Comparison of ENCODE assay signal across 9 cellular contexts in genomic region chr1:180231506-180232420, GRCh38. TPM values are rescaled to one million over a fixed set of nuclear protein-coding genes. Genes with fewer than 3 reads are reported as not detected.
A peak's percentile ranks its signal among the peaks of the same experiment; 100 is the strongest.
DNase-seq lines count a peak whose midpoint lies in the region; ATAC-seq and TF ChIP-seq lines count a peak whose summit lies in the region.
"Had no signal": no experiment of that assay in that cellular context is flagged by ENCODE, and none has a peak within 500 bp of the region (broad histone marks: within the 10 kb centered on the region; RNA-seq: fewer than 3 reads in every experiment).

No MANE protein-coding gene starts in this region.

- no peak overlapping the region for H2BK5ac ChIP-seq in H9 (ENCODE audit: insufficient read length, low read length)

- no peak overlapping the region for H2BK12ac ChIP-seq in H9 (ENCODE audit: insufficient read length, low read depth, low read length)

- DNase-seq in CD1c-positive myeloid dendritic cell (ENCODE audit: extremely low spot score) (peak; percentile 46), H9 (peak; percentile 76), Peyer's patch (peak in 1 of 3 donors; percentile 51), dermis blood vessel endothelial cell (peak; percentile 57), foreskin melanocyte (no peak), hypothalamus (lab: John Stamatoyannopoulos, UW) (no peak)
- DNase-seq in naive thymus-derived CD8-positive, alpha-beta T cell, result no peak

- no peak for TF ChIP-seq POLR2A in Peyer's patch (IDR thresholded peaks at IDR 0.05)

- peak overlapping the region; percentile 76 for H3K4me2 ChIP-seq in H9 (ENCODE audit: insufficient read depth, insufficient read length, low read length)

- H2BK20ac ChIP-seq in H9 (ENCODE audit: low read depth, low read length, poor library complexity, severe bottlenecking), result no peak overlapping the region

- ATAC-seq in naive thymus-derived CD8-positive, alpha-beta T cell, result peak; percentile 28 to 55
- ATAC-seq in HG02884 (IDR thresholded peaks at IDR 0.05; ENCODE audit: unreplicated experiment), result no peak

- peak overlapping the region; percentile 63 to 89 for H3K4me3 Mint-ChIP-seq in H9
- H3K4me3 Mint-ChIP-seq in naive thymus-derived CD8-positive, alpha-beta T cell, result peak overlapping the region; percentile 58 to 84 (median 78)

- peaks cover 48 to 53% of the 10 kb centered on the region in 2 experiments for H3K4me1 Mint-ChIP-seq in H9
- peaks cover 17 to 56% (median 52%) of the 10 kb centered on the region in 4 donors for H3K4me1 Mint-ChIP-seq in naive thymus-derived CD8-positive, alpha-beta T cell

- peaks cover 16% of the 10 kb centered on the region for H3K4me1 ChIP-seq in H9 (ENCODE audit: insufficient read depth, low read length)
- H3K4me1 ChIP-seq in Peyer's patch, result peaks cover 2 to 67% (median 29%) of the 10 kb centered on the region in 4 donors

- H3K27ac ChIP-seq in H9 (ENCODE audit: insufficient read length, low read depth, low read length) (no peak overlapping the region), Peyer's patch (no peak overlapping the region)

- peak overlapping the region in 1 of 3 experiments; percentile 59; a peak in 2 of 7 replicates for H3K27ac Mint-ChIP-seq in H9
- H3K27ac Mint-ChIP-seq in naive thymus-derived CD8-positive, alpha-beta T cell, result peak overlapping the region in 1 of 10 donors; percentile 71

- H3K9ac ChIP-seq in H9 (ENCODE audit: extremely low read depth, insufficient read length, low read length), result no peak overlapping the region

- no peaks in the 10 kb centered on the region for H3K9me3 ChIP-seq in H9 (ENCODE audit: control insufficient read depth, low read depth, low read length)
- H3K9me3 ChIP-seq in Peyer's patch, result no peaks in the 10 kb centered on the region

- H3K79me1 ChIP-seq in H9 (ENCODE audit: insufficient read depth, low read depth, low read length, poor library complexity, severe bottlenecking), result no peaks in the 10 kb centered on the region

- H3K79me2 ChIP-seq in H9 (ENCODE audit: insufficient read depth, low read length), result no peaks in the 10 kb centered on the region

- no peaks in the 10 kb centered on the region for H3K36me3 ChIP-seq in Peyer's patch

- H2BK120ac ChIP-seq in H9 (ENCODE audit: low read depth, low read length, poor library complexity, severe bottlenecking), result no peak overlapping the region

- H3K18ac ChIP-seq in H9 (ENCODE audit: insufficient read length, low read depth, low read length), result no peak overlapping the region

- H4K5ac ChIP-seq in H9 (ENCODE audit: insufficient read length, low read depth, low read length), result no peak overlapping the region

- H3K4ac ChIP-seq in H9 (ENCODE audit: low read depth, low read length), result no peak overlapping the region

- no peak overlapping the region for H2BK15ac ChIP-seq in H9 (ENCODE audit: low read depth, low read length)

- peak overlapping the region in 3 of 4 donors; percentile 62 to 64 (median 62) for H3K4me3 ChIP-seq in Peyer's patch

- peaks cover 93% of the 10 kb centered on the region for H3K27me3 Mint-ChIP-seq in H9 (ENCODE audit: low read depth)
- H3K27me3 Mint-ChIP-seq in naive thymus-derived CD8-positive, alpha-beta T cell, result peaks cover 38 to 75% (median 60%) of the 10 kb centered on the region in 5 donors

- WGBS in H9 (ENCODE audit: extremely low coverage, insufficient read length, low lambda C conversion rate), result no CpG with 5 or more reads among the region's 54 CpGs

- no peaks in the 10 kb centered on the region for H4K20me1 ChIP-seq in H9 (ENCODE audit: control insufficient read depth, insufficient read depth, insufficient read length)

- H3K23me2 ChIP-seq in H9 (ENCODE audit: insufficient read length, low read depth, low read length, poor library complexity, severe bottlenecking), result peaks cover 46% of the 10 kb centered on the region

- H3K36me3 Mint-ChIP-seq in H9 (ENCODE audit: insufficient read depth in 1 of 3, low read depth in 3 of 3), result peaks cover 0 to 2% (median 0%) of the 10 kb centered on the region in 3 experiments; a peak in 1 of 7 replicates
- H3K36me3 Mint-ChIP-seq in naive thymus-derived CD8-positive, alpha-beta T cell, result peaks cover 0 to 4% (median 0%) of the 10 kb centered on the region in 3 donors

- no peak overlapping the region for H3K23ac ChIP-seq in H9 (ENCODE audit: insufficient read length, low read depth, low read length)

- no peak overlapping the region for H4K8ac ChIP-seq in H9 (replicated peaks; ENCODE audit: insufficient read length, low read depth, low read length)

- peak overlapping the region; percentile 7; the same call in 1 of the 2 replicates for H3K14ac ChIP-seq in H9 (ENCODE audit: insufficient read depth, low read length)

- no peak overlapping the region for H2AFZ ChIP-seq in H9 (ENCODE audit: low read length)

- H2AK5ac ChIP-seq in H9 (ENCODE audit: insufficient read length, low read length), result no peak overlapping the region

- TF ChIP-seq CTCF in H9 (conservative IDR thresholded peaks at IDR 0.05) (peak; percentile 41; the same call in 2 of the 3 replicates), Peyer's patch (IDR thresholded peaks at IDR 0.05) (no peak)

- no peak overlapping the region for H3T11ph ChIP-seq in H9 (ENCODE audit: low read length)

- no peak overlapping the region for H4K91ac ChIP-seq in H9 (ENCODE audit: insufficient read length, low read depth, low read length)

- peaks cover 75% of the 10 kb centered on the region for H3K27me3 ChIP-seq in H9 (ENCODE audit: insufficient read depth, low read length)
- H3K27me3 ChIP-seq in Peyer's patch, result peaks cover 3 to 90% of the 10 kb centered on the region in 2 donors

- H3K9me3 Mint-ChIP-seq in H9, result peaks cover 3 to 5% of the 10 kb centered on the region in 2 experiments; a peak in 3 of 5 replicates
- peaks cover 0 to 2% (median 0%) of the 10 kb centered on the region in 9 donors for H3K9me3 Mint-ChIP-seq in naive thymus-derived CD8-positive, alpha-beta T cell

- H3K56ac ChIP-seq in H9 (ENCODE audit: insufficient read length, low read depth, low read length), result no peak overlapping the region

- POLR2A ChIA-PET in naive thymus-derived CD8-positive, alpha-beta T cell (lab: Charles Lee), result interaction anchor here (0.6 to 0.7 kb wide), 3 partner anchors 307 to 1115 kb away, joined by 3 to 5 read pairs (median 3); no protein-coding TSS in a partner anchor

RNA-seq across cellular contexts. Expression of gene LHX4, which starts 1.7 kb away (rescaled TPM):
- 1.9 and 2.0 TPM in 2 replicates for total RNA-seq in H9 (2021)
- total RNA-seq in Peyer's patch, result 1 to 10 TPM in 1 of 4 donors, under 1 TPM in 3; 0.28 to 1.1 (median 0.68) TPM
- not detected in 2 replicates for total RNA-seq in dermis blood vessel endothelial cell
- not detected for total RNA-seq in naive thymus-derived CD8-positive, alpha-beta T cell
- under 1 TPM; 0.09 to 0.25 (median 0.12) TPM for polyA plus RNA-seq in naive thymus-derived CD8-positive, alpha-beta T cell
- total RNA-seq: T-helper 1 cell treated with Interleukin-12 subunit alpha and Interleukin-12 subunit beta and Interleukin-4 antibody, amounts not matched to agents 30 ng/mL and 1 ng/mL, for 36 hours had no signal

Comparison
In these comparisons a context has a peak if more than half of its experiments do, and no peak if none do; other contexts are left out.
1. DNase-seq: peak in CD1c-positive myeloid dendritic cell (single experiment), H9 (single experiment) and dermis blood vessel endothelial cell (single experiment); none in naive thymus-derived CD8-positive, alpha-beta T cell (0 of 10), foreskin melanocyte (single experiment) and hypothalamus (0 of 51).